15 cellular contexts compared by ENCODE assay signal in the genomic region with DNA sequence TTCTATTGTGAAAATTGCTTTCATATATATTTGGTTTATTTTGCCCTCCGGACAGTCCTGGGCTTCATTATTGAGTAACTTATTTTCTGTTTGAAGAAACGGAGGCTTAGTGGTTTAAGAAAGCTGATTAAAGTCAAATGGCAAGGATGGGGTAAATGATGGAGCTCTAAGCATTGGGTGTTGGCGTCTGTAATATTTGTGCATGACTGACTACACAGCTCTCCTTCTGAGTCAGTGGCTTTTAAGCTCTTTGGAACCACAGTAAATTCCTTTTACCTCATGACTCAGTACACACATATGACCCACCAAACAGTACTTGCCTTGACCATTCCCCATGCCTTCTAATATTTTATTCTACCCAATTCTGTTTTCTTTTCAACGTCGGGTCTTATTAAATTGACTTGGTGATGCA. TPM values are rescaled to one million over a fixed set of nuclear protein-coding genes. Genes with fewer than 3 reads are reported as not detected.
DNase-seq lines count a peak whose midpoint lies in the region; ATAC-seq and TF ChIP-seq lines count a peak whose summit lies in the region.
"Had no signal": no experiment of that assay in that cellular context is flagged by ENCODE, and none has a peak within 500 bp of the region (broad histone marks: within the 10 kb centered on the region; RNA-seq: fewer than 3 reads in every experiment).

No MANE protein-coding gene starts in this region.

- intact Hi-C loops in colonic mucosa (cut with DNase I) (loop anchor here (10.0 kb wide), 1 partner anchor 109 kb away; no protein-coding TSS in a partner anchor), body of pancreas (cut with DNase I) (no loop called here)

- H3K9me3 Mint-ChIP-seq in GM23338 = no peaks in the 10 kb centered on the region
- H3K9me3 Mint-ChIP-seq: activated CD4-positive, alpha-beta T cell treated with anti-CD3 and anti-CD28 coated beads, Interleukin-2, amount 10 ng/mL, durations not matched to agents 7 days and 5 days; activated naive CD4-positive, alpha-beta T cell treated with anti-CD3 and anti-CD28 coated beads, Interleukin-2, amount 50 U/mL, for 24 hours had no signal

- H3K4me1 ChIP-seq in colonic mucosa (peaks cover 4% of the 10 kb centered on the region), GM23338 (ENCODE audit: insufficient read depth) (peaks cover 64% of the 10 kb centered on the region), body of pancreas (peaks cover 30% of the 10 kb centered on the region)

- peak; percentile 95 for DNase-seq in Caki2 (ENCODE audit: low read depth)
- DNase-seq in NCI-H226 = peak; percentile 68
- DNase-seq in colonic mucosa = no peak
- DNase-seq in myocyte (ENCODE audit: low read depth) = peak; percentile 89
- no peak for DNase-seq in GM23338 (ENCODE audit: low spot score)
- DNase-seq in HuH-7 (ENCODE audit: low spot score) = no peak
- no peak for DNase-seq in body of pancreas
- no peak for DNase-seq in stimulated activated naive CD4-positive, alpha-beta T cell treated with Interleukin-2 at 50 U/mL for 16 hours (lab: John Stamatoyannopoulos, UW)
- DNase-seq: activated CD4-positive, alpha-beta T cell treated with anti-CD3 and anti-CD28 coated beads, Interleukin-2, amount 10 ng/mL, durations not matched to agents 7 days and 5 days; COR-L47; effector CD8-positive, alpha-beta T cell; stomach had no signal

- 76 to 77% methylated on average over 5 of the region's 5 CpGs for WGBS in body of pancreas, 2 donors

- H4K20me1 ChIP-seq in GM23338 (replicated peaks; ENCODE audit: insufficient read depth) = no peaks in the 10 kb centered on the region; the same call in 1 of the 2 replicates

- H3K4me3 Mint-ChIP-seq in GM23338 = no peak overlapping the region
- H3K4me3 Mint-ChIP-seq: activated CD4-positive, alpha-beta T cell treated with anti-CD3 and anti-CD28 coated beads, Interleukin-2, amount 10 ng/mL, durations not matched to agents 7 days and 5 days; activated naive CD4-positive, alpha-beta T cell treated with anti-CD3 and anti-CD28 coated beads, Interleukin-2, amount 50 U/mL, for 24 hours; neural progenitor cell had no signal

- in situ Hi-C loops in Caki2 (cut with HindIII; ENCODE audit: low pct_unique_long_range_greater_than_20kb, low sequenced_read_pairs) = no loop called here

- peaks cover 44% of the 10 kb centered on the region for H3K36me3 Mint-ChIP-seq in GM23338 (ENCODE audit: low read depth)
- H3K36me3 Mint-ChIP-seq: activated naive CD4-positive, alpha-beta T cell treated with anti-CD3 and anti-CD28 coated beads, Interleukin-2, amount 50 U/mL, for 24 hours had no signal

- TF ChIP-seq CTCF in colonic mucosa (IDR thresholded peaks at IDR 0.05) = no peak
- TF ChIP-seq CTCF in GM23338 (conservative IDR thresholded peaks at IDR 0.05; ENCODE audit: low read depth in 2 of 2) = no peak
- TF ChIP-seq CTCF in body of pancreas (IDR thresholded peaks at IDR 0.05) = no peak

- H3K27me3 ChIP-seq in colonic mucosa (no peaks in the 10 kb centered on the region), GM23338 (ENCODE audit: insufficient read depth) (no peaks in the 10 kb centered on the region), body of pancreas (no peaks in the 10 kb centered on the region)
- H3K27me3 ChIP-seq: neural progenitor cell had no signal

- no peak for ATAC-seq in GM23338
- no peak for ATAC-seq in body of pancreas

- peaks cover 16% of the 10 kb centered on the region; the same call in 1 of the 2 replicates for H3K9me2 ChIP-seq in GM23338 (ENCODE audit: insufficient read depth)

- H2AFZ ChIP-seq in GM23338 = no peak overlapping the region
- H2AFZ ChIP-seq: neural progenitor cell had no signal

- H3K4me3 ChIP-seq in colonic mucosa (no peak overlapping the region), GM23338 (no peak overlapping the region), body of pancreas (no peak overlapping the region)
- H3K4me3 ChIP-seq: neural progenitor cell, stomach had no signal

- peaks cover 100% of the 10 kb centered on the region for H3K79me2 ChIP-seq in GM23338 (replicated peaks; ENCODE audit: insufficient read depth)

- H3K27ac ChIP-seq in colonic mucosa (peak overlapping the region; percentile 21), GM23338 (ENCODE audit: low read depth) (no peak overlapping the region), body of pancreas (no peak overlapping the region)
- H3K27ac ChIP-seq: neural progenitor cell, stomach had no signal

- no peak overlapping the region for H3K9ac ChIP-seq in colonic mucosa (ENCODE audit: low read depth in 2 of 2, low read length in 2 of 2)
- H3K9ac ChIP-seq: neural progenitor cell had no signal

- H3K9me3 ChIP-seq in colonic mucosa = no peaks in the 10 kb centered on the region
- no peaks in the 10 kb centered on the region for H3K9me3 ChIP-seq in body of pancreas
- H3K9me3 ChIP-seq: stomach had no signal

- H3K36me3 ChIP-seq in colonic mucosa (no peaks in the 10 kb centered on the region), GM23338 (ENCODE audit: insufficient read depth) (no peaks in the 10 kb centered on the region), body of pancreas (replicated peaks in 1 of 2; ENCODE audit: insufficient read depth in 1 of 2, low read depth in 2 of 2) (no peaks in the 10 kb centered on the region)
- H3K36me3 ChIP-seq: neural progenitor cell, stomach had no signal

- peaks cover 10% of the 10 kb centered on the region; the same call in 1 of the 2 replicates for H3F3A ChIP-seq in GM23338 (replicated peaks; ENCODE audit: low read depth)

- peaks cover 78% of the 10 kb centered on the region for H3K4me1 Mint-ChIP-seq in GM23338
- H3K4me1 Mint-ChIP-seq: activated CD4-positive, alpha-beta T cell treated with anti-CD3 and anti-CD28 coated beads, Interleukin-2, amount 10 ng/mL, durations not matched to agents 7 days and 5 days; activated naive CD4-positive, alpha-beta T cell treated with anti-CD3 and anti-CD28 coated beads, Interleukin-2, amount 50 U/mL, for 24 hours had no signal

- H3K27ac Mint-ChIP-seq in GM23338 = no peak overlapping the region
- H3K27ac Mint-ChIP-seq: activated CD4-positive, alpha-beta T cell treated with anti-CD3 and anti-CD28 coated beads, Interleukin-2, amount 10 ng/mL, durations not matched to agents 7 days and 5 days; activated naive CD4-positive, alpha-beta T cell treated with anti-CD3 and anti-CD28 coated beads, Interleukin-2, amount 50 U/mL, for 24 hours; neural progenitor cell had no signal

- no peak overlapping the region for H3K4me2 ChIP-seq in GM23338
- H3K4me2 ChIP-seq: neural progenitor cell had no signal

- H3K27me3 Mint-ChIP-seq in GM23338 (ENCODE audit: insufficient read depth, low read depth, poor library complexity) = peaks cover 19% of the 10 kb centered on the region
- H3K27me3 Mint-ChIP-seq: activated CD4-positive, alpha-beta T cell treated with anti-CD3 and anti-CD28 coated beads, Interleukin-2, amount 10 ng/mL, durations not matched to agents 7 days and 5 days had no signal

- no peak for TF ChIP-seq POLR2A in body of pancreas (IDR thresholded peaks at IDR 0.05)

TF ChIP-seq in GM23338, 12 proteins besides CTCF, POLR2A, EP300 and RAD21 (continues in another document):
- no peak for TF ChIP-seq NANOG (IDR thresholded peaks at IDR 0.05; ENCODE audit: borderline replicate concordance)

RNA-seq across cellular contexts. Expression of a gene that starts 21.0 kb away (rescaled TPM):
- total RNA-seq in Caki2 (2014; rRNA removed; shearing (Covaris generic); ENCODE audit: low replicate concordance) = 12.1 and 25.4 TPM in 2 replicates
- 100 to 1,000 TPM; 114 to 205 TPM for total RNA-seq in colonic mucosa
- 0.73 and 1.0 TPM in 2 replicates for total RNA-seq in myocyte
- 1.1 TPM for polyA plus RNA-seq in myocyte (2012)
- total RNA-seq in GM23338 (2014; rRNA removed; shearing (Covaris generic)) = 31.7 and 37.5 TPM in 2 replicates
- polyA plus RNA-seq in GM23338 (2016; fragmentation: Nextera tagmentation; extraction: Ambion mirVana) = 6.2 TPM in 2 replicates
- total RNA-seq in body of pancreas = 1 to 10 TPM; 4.9 to 5.6 TPM
- total RNA-seq: activated CD4-positive, alpha-beta T cell treated with anti-CD3 and anti-CD28 coated beads, Interleukin-2, amount 10 ng/mL, durations not matched to agents 7 days and 5 days had no signal
- polyA plus RNA-seq: keratinocyte had no signal

Comparison
In these comparisons a context has a peak if more than half of its experiments do, and no peak if none do; other contexts are left out.
1. DNase-seq: peak in Caki2 (single experiment), NCI-H226 (single experiment) and myocyte (single experiment); none in colonic mucosa (single experiment), GM23338 (single experiment), HuH-7 (single experiment), body of pancreas (0 of 4) and stimulated activated naive CD4-positive, alpha-beta T cell treated with Interleukin-2 at 50 U/mL for 16 hours (single experiment).